ENCODE assay signal across 19 cellular contexts in the genomic region with DNA sequence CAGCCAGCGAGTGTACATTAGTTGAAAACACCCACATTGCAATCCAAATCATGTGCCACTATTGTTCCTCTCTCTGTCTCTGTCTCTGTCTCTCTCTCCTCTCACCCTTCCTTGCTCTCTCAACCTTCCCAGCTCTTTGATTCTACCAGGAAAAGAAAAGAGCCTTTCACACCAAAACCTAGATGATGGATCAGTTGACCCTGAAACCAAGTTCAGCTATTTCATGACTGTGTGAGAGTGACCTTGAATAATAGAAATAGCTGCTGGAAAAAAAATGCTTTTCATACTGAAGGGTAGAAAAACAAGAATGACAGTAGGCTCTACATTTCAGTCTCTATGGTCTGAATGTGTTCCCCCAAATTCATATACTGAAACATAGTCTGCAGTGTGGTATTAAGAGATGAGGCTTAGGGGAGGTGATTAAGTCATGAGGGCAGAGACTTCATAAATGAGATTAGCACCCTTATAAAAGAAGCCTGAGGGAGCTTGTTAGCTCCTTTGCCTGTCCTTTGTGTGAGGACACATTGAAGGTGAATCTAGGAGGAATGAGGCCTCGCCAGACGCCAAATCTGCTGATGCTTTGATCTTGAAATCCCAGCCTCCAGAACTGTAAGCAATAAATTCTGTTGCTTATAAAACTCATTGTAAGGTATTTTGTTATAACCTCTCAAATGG.
"Had no signal": no experiment of that assay in that cellular context is flagged by ENCODE, and none has a peak within 500 bp of the region (broad histone marks: within the 10 kb centered on the region; RNA-seq: fewer than 3 reads in every experiment).

No MANE protein-coding gene starts in this region.

- H3K36me3 ChIP-seq: gastrocnemius medialis, suprapubic skin had no signal

- H3K4me1 ChIP-seq: gastrocnemius medialis, suprapubic skin had no signal

- H3K4me3 ChIP-seq: coronary artery, gastrocnemius medialis, mucosa of descending colon, suprapubic skin had no signal

- H3K9me3 ChIP-seq: gastrocnemius medialis, mucosa of descending colon, suprapubic skin had no signal

- H3K4me1 Mint-ChIP-seq: activated naive CD8-positive, alpha-beta T cell treated with anti-CD3 and anti-CD28 coated beads, Interleukin-2, amount 10 ng/mL, durations not matched to agents 7 days and 5 days; central memory CD8-positive, alpha-beta T cell; memory B cell had no signal

- DNase-seq: activated CD4-positive, alpha-beta memory T cell treated with anti-CD3 and anti-CD28 coated beads for 36 hours; activated CD4-positive, alpha-beta T cell treated with anti-CD3 and anti-CD28 coated beads for 4 hours; activated naive CD4-positive, alpha-beta T cell treated with Interleukin-2 at 50 U/mL for 16 hours; activated naive CD8-positive, alpha-beta T cell treated with anti-CD3 and anti-CD28 coated beads, Interleukin-2, amount 10 ng/mL, durations not matched to agents 7 days and 5 days; activated T-cell treated with anti-CD3 and anti-CD28 coated beads for 4 hours; gastrocnemius medialis; head of caudate nucleus; left ventricle myocardium superior; mucosa of descending colon; naive thymus-derived CD8-positive, alpha-beta T cell; posterior cingulate gyrus; stimulated activated CD4-positive, alpha-beta T cell treated with anti-CD3 and anti-CD28 coated beads, Interleukin-2, amount 100 ng/mL, for 24 hours; trophoblast cell had no signal

- H3K27me3 ChIP-seq: gastrocnemius medialis, suprapubic skin had no signal

- H3K36me3 Mint-ChIP-seq: activated CD4-positive, alpha-beta memory T cell treated with anti-CD3 and anti-CD28 coated beads for 36 hours; activated naive CD8-positive, alpha-beta T cell treated with anti-CD3 and anti-CD28 coated beads, Interleukin-2, amount 10 ng/mL, durations not matched to agents 7 days and 5 days; memory B cell; naive thymus-derived CD8-positive, alpha-beta T cell; WTC11 had no signal

- H3K27ac ChIP-seq: coronary artery, gastrocnemius medialis, suprapubic skin had no signal

- H3K4me3 Mint-ChIP-seq: activated CD4-positive, alpha-beta memory T cell treated with anti-CD3 and anti-CD28 coated beads for 36 hours; activated naive CD8-positive, alpha-beta T cell treated with anti-CD3 and anti-CD28 coated beads, Interleukin-2, amount 10 ng/mL, durations not matched to agents 7 days and 5 days; central memory CD8-positive, alpha-beta T cell; memory B cell; naive thymus-derived CD8-positive, alpha-beta T cell; stimulated activated naive CD8-positive, alpha-beta T cell treated with anti-CD3 and anti-CD28 coated beads, Interleukin-15, Interleukin-2, amounts not matched to agents 100 ng/mL and 50 ng/mL, for 24 hours; WTC11 had no signal

- H3K27me3 Mint-ChIP-seq: activated CD4-positive, alpha-beta memory T cell treated with anti-CD3 and anti-CD28 coated beads for 36 hours had no signal

- H3K9me3 Mint-ChIP-seq: activated CD4-positive, alpha-beta memory T cell treated with anti-CD3 and anti-CD28 coated beads for 36 hours; activated naive CD8-positive, alpha-beta T cell treated with anti-CD3 and anti-CD28 coated beads, Interleukin-2, amount 10 ng/mL, durations not matched to agents 7 days and 5 days; central memory CD8-positive, alpha-beta T cell; stimulated activated naive CD8-positive, alpha-beta T cell treated with anti-CD3 and anti-CD28 coated beads, Interleukin-15, Interleukin-2, amounts not matched to agents 100 ng/mL and 50 ng/mL, for 24 hours had no signal

- H3K27ac Mint-ChIP-seq: activated CD4-positive, alpha-beta memory T cell treated with anti-CD3 and anti-CD28 coated beads for 36 hours; activated naive CD8-positive, alpha-beta T cell treated with anti-CD3 and anti-CD28 coated beads, Interleukin-2, amount 10 ng/mL, durations not matched to agents 7 days and 5 days; memory B cell; naive thymus-derived CD8-positive, alpha-beta T cell; stimulated activated naive CD8-positive, alpha-beta T cell treated with anti-CD3 and anti-CD28 coated beads, Interleukin-15, Interleukin-2, amounts not matched to agents 100 ng/mL and 50 ng/mL, for 24 hours; WTC11 had no signal
